Comparison of ENCODE assay signal across 9 cellular contexts in the genomic region with DNA sequence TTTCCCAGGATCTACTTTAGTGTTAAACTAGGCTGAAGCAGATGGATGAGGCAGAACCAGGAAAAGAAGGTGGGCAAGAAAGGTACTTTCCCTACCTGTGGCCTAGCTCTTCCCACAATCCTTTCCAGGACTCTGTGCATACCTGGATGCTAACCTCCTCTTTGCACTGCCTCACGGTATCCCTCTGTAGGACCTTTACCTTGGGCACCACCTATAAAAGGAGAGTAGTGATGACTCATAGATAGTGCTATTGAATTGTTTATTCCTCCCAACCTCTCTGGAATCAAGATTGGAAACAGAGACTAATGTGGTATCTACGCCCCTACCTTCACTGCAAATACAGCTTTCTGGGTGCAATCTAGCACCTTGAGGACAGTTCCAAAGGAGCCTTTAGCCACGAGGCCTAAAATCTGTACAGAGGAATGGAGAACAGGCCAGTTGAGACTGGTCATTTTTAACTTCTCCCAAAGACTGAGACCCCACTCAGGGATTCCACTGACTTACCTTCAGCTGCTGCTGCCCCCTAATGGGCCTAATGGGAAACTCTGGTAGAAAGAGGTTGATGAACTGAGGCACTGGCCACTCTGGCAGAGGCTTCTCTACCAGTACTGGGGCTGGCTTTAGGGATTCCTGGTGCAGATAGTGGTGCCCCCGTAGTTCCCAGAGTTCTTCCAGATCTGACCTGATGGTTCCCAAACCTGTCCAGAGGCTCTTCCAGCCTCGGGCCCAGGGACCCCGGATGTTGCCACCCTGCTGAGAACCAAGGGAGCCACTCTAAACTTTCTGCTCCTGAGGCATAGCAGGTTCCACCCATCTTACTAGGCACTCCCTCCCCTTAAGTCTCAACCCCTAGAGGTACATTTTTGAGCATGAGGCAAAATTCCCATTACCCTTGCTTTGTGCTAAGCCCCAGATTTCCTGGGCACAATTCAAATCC. TPM values are rescaled to one million over a fixed set of nuclear protein-coding genes. Genes with fewer than 3 reads are reported as not detected.
DNase-seq lines count a peak whose midpoint lies in the region; ATAC-seq, FAIRE-seq and TF ChIP-seq lines count a peak whose summit lies in the region.
"Had no signal": no experiment of that assay in that cellular context is flagged by ENCODE, and none has a peak within 500 bp of the region (broad histone marks: within the 10 kb centered on the region; RNA-seq: fewer than 3 reads in every experiment).

No MANE protein-coding gene starts in this region.

- H4K20me1 ChIP-seq in H1 (replicated peaks in 1 of 2; ENCODE audit: control insufficient read depth in 1 of 2, insufficient read depth in 2 of 2, low read length in 2 of 2) = peaks cover 2% of the 10 kb centered on the region in 2 experiments

- H2BK5ac ChIP-seq in H1 (ENCODE audit: low read depth, low read length) = no peak overlapping the region

- no peaks in the 10 kb centered on the region for H3K79me1 ChIP-seq in H1 (ENCODE audit: low read depth, low read length)

- H3K23me2 ChIP-seq in H1 (ENCODE audit: low read depth, low read length) = no peaks in the 10 kb centered on the region

- H3K4me1 ChIP-seq in H1 (replicated peaks in 1 of 4; ENCODE audit: control insufficient read depth in 3 of 4, insufficient read depth in 4 of 4, low read length in 3 of 4) = no peaks in the 10 kb centered on the region
- H3K4me1 ChIP-seq: SJSA1 had no signal

- TF ChIP-seq EP300 in H1 (IDR thresholded peaks at IDR 0.05; ENCODE audit: borderline replicate concordance in 1 of 2, low read depth in 2 of 2, low read length in 2 of 2) = no peak

- no peak overlapping the region for H3K27ac ChIP-seq in H1 (ENCODE audit: low read depth, low read length)
- H3K27ac ChIP-seq: SJSA1 had no signal

- peak; percentile 53 to 65 for TF ChIP-seq RAD21 in H1 (IDR thresholded peaks at IDR 0.05 in 1 of 2, conservative IDR thresholded peaks at IDR 0.05 in 1 of 2; ENCODE audit: low read depth in 2 of 2, low read length in 2 of 2)

- H3K9me3 ChIP-seq in H1 (ENCODE audit: insufficient read depth in 2 of 2, low read depth in 1 of 2, low read length in 1 of 2) = no peaks in the 10 kb centered on the region
- H3K9me3 ChIP-seq: SJSA1 had no signal

- no peak overlapping the region for H3K18ac ChIP-seq in H1 (ENCODE audit: extremely low read depth, low read length)

- no peak overlapping the region for H3K56ac ChIP-seq in H1 (replicated peaks; ENCODE audit: insufficient read length, low read depth, low read length)

- CTCF ChIA-PET in H1 (lab: Charles Lee; ENCODE audit: partially characterized antibody) = interaction anchor here (0.6 to 6.0 kb wide), 28 partner anchors 9 to 164 kb away, joined by 3 to 45 read pairs (median 4); partner anchors contain the start of genes PIGS and SPAG5

- H2AK5ac ChIP-seq in H1 (ENCODE audit: low read depth, low read length) = no peak overlapping the region

- H3K4me3 ChIP-seq in H1 (ENCODE audit: extremely low read depth in 1 of 4, insufficient read depth in 2 of 4, low read depth in 3 of 4, low read length in 4 of 4) = no peak overlapping the region
- H3K4me3 ChIP-seq: SJSA1 had no signal

- ATAC-seq in HG03565 (IDR thresholded peaks at IDR 0.05; ENCODE audit: unreplicated experiment) = no peak

- H2BK20ac ChIP-seq in H1 (ENCODE audit: low read length) = no peak overlapping the region

- no peaks in the 10 kb centered on the region for H3K79me2 ChIP-seq in H1 (ENCODE audit: control insufficient read depth in 1 of 2, insufficient read depth in 2 of 2, low read length in 2 of 2)

- no peak overlapping the region for H3K23ac ChIP-seq in H1 (ENCODE audit: insufficient read length)

- H3K27me3 ChIP-seq in H1 (replicated peaks in 1 of 4; ENCODE audit: control insufficient read depth in 3 of 4, extremely low read depth in 1 of 4, insufficient read depth in 3 of 4, low read length in 3 of 4) = no peaks in the 10 kb centered on the region
- H3K27me3 ChIP-seq: SJSA1 had no signal

- no peak overlapping the region for H2AFZ ChIP-seq in H1 (ENCODE audit: low read length)

- POLR2A ChIA-PET in H1 (lab: Charles Lee; ENCODE audit: partially characterized antibody) = interaction anchor here (0.6 to 14.8 kb wide), 20 partner anchors 8 to 93 kb away, joined by 3 to 163 read pairs (median 5); partner anchors contain the start of genes ALDOC, PIGS, SDF2 and SPAG5

- H3K4ac ChIP-seq in H1 (replicated peaks; ENCODE audit: insufficient read length, low read depth, low read length) = no peak overlapping the region

- peak; percentile 60 to 77 (median 64) for TF ChIP-seq CTCF in H1 (IDR thresholded peaks at IDR 0.05; ENCODE audit: control extremely low read depth in 1 of 3, insufficient read depth in 1 of 3, low read depth in 1 of 3, low read length in 3 of 3)

- DNase-seq in COLO829 (ENCODE audit: low spot score) (peak; percentile 24), HTR-8/SVneo (ENCODE audit: insufficient read length, low spot score) (peak; percentile 53), H1 (ENCODE audit: low read depth in 1 of 2, low spot score in 2 of 2) (peak in 1 of 2 experiments; percentile 71), midbrain (lab: John Stamatoyannopoulos, UW) (peak; percentile 47), dedifferentiated amniotic fluid mesenchymal stem cell (ENCODE audit: extremely low spot score) (no peak), NCI-H2107 treated with DMSO at 0.1 percent for 48 hours (lab: John Stamatoyannopoulos, UW; ENCODE audit: unreplicated experiment) (no peak)
- DNase-seq in activated CD4-positive, alpha-beta T cell treated with anti-CD3 and anti-CD28 coated beads, Interleukin-2, amount 50 U/mL, for 1 hour = peak; percentile 32

- FAIRE-seq in HTR-8/SVneo (lab: Jason Lieb, UNC) (no peak), H1 (lab: Jason Lieb, UNC) (no peak)

- no peak overlapping the region for H4K91ac ChIP-seq in H1 (replicated peaks; ENCODE audit: insufficient read length, low read length)

- H3K14ac ChIP-seq in H1 (ENCODE audit: insufficient read length) = no peak overlapping the region

- H2BK15ac ChIP-seq in H1 (ENCODE audit: low read length) = no peak overlapping the region

- no peak overlapping the region for H4K5ac ChIP-seq in H1 (ENCODE audit: insufficient read length, low read depth, low read length)

- no peak; a peak in 1 of 3 replicates for TF ChIP-seq POLR2A in H1 (IDR thresholded peaks at IDR 0.05; ENCODE audit: control extremely low read depth in 1 of 2, low read depth in 2 of 2, low read length in 2 of 2)

- H3K9ac ChIP-seq in H1 (replicated peaks in 1 of 4; ENCODE audit: extremely low read depth in 1 of 4, low read depth in 3 of 4, low read length in 3 of 4) = no peak overlapping the region

- H3K4me2 ChIP-seq in H1 (ENCODE audit: insufficient read depth in 1 of 2, low read depth in 2 of 2, low read length in 2 of 2) = no peak overlapping the region

- no peak overlapping the region for H2BK120ac ChIP-seq in H1 (replicated peaks; ENCODE audit: low read depth, low read length)

- H3K36me3 ChIP-seq in H1 (ENCODE audit: control insufficient read depth in 2 of 4, insufficient read depth in 4 of 4, low read length in 3 of 4) = peaks cover 37 to 70% (median 59%) of the 10 kb centered on the region in 4 experiments

- no peak overlapping the region for H4K8ac ChIP-seq in H1 (ENCODE audit: extremely low read depth, insufficient read depth, low read length)

- no peak overlapping the region for H2BK12ac ChIP-seq in H1 (ENCODE audit: low read depth, low read length)

- 91% methylated on average over 6 of the region's 6 CpGs; no CpG with 5 or more reads in 1 of the 2 experiments for WGBS in H1 (ENCODE audit: extremely low coverage in 1 of 2, insufficient coverage in 1 of 2, insufficient read length in 1 of 2, insufficient replicate concordance in 2 of 2, low coverage in 1 of 2, low lambda C conversion rate in 2 of 2, missing lambda C conversion rate in 1 of 2), 2 experiments

RNA-seq across cellular contexts. Expression of gene RSKR, which starts 0.8 kb away (rescaled TPM):
- total RNA-seq in H1 (2021; fragmentation: NEBNext Ultra II Directional; extraction: Animal tissue kit (Norgen Biotek cat#: 25700)) = 21.1 and 24.1 TPM in 2 replicates
- 26.9 and 28.5 TPM in 2 replicates for polyA plus RNA-seq in H1 (2011; rRNA removed)
- 31.6 TPM for polyA plus RNA-seq in H1 (2011; cell fraction: cytosol; rRNA removed)
- polyA plus RNA-seq in H1 (2011; cell fraction: nucleus; rRNA removed) = 113 TPM
- 18.2 to 29.4 TPM (median 27.1 TPM) in 4 replicates for polyA plus RNA-seq in H1 (2012, experiment 1 of 2)
- polyA plus RNA-seq in H1 (2012, experiment 2 of 2) = 5.9 TPM
- polyA plus RNA-seq in H1 (2013, experiment 1 of 2) = 13.8 TPM
- 12.0 TPM for polyA plus RNA-seq in H1 (2013, experiment 2 of 2)
- 44.9 and 49.5 TPM in 2 replicates for polyA minus RNA-seq in H1 (2011; rRNA and poly(A)+ RNA removed)
- 15.3 TPM for polyA minus RNA-seq in H1 (2011; cell fraction: cytosol; rRNA and poly(A)+ RNA removed)
- polyA minus RNA-seq in H1 (2011; cell fraction: nucleus; rRNA and poly(A)+ RNA removed) = 50.1 TPM

RNA-seq across cellular contexts. Expression of gene SPAG5, which starts 14.4 kb away (rescaled TPM):
- total RNA-seq in H1 (2021; fragmentation: NEBNext Ultra II Directional; extraction: Animal tissue kit (Norgen Biotek cat#: 25700)) = 115 and 129 TPM in 2 replicates
- 51.7 and 57.1 TPM in 2 replicates for polyA plus RNA-seq in H1 (2011; rRNA removed)
- polyA plus RNA-seq in H1 (2011; cell fraction: cytosol; rRNA removed) = 97.1 TPM
- polyA plus RNA-seq in H1 (2011; cell fraction: nucleus; rRNA removed) = 268 TPM
- polyA plus RNA-seq in H1 (2012, experiment 1 of 2) = 89.7 to 103 TPM (median 99.9 TPM) in 4 replicates
- 15.4 TPM for polyA plus RNA-seq in H1 (2012, experiment 2 of 2)
- 84.1 TPM for polyA plus RNA-seq in H1 (2013, experiment 1 of 2)
- 79.4 TPM for polyA plus RNA-seq in H1 (2013, experiment 2 of 2)
- polyA minus RNA-seq in H1 (2011; rRNA and poly(A)+ RNA removed) = 119 and 123 TPM in 2 replicates
- 80.6 TPM for polyA minus RNA-seq in H1 (2011; cell fraction: cytosol; rRNA and poly(A)+ RNA removed)
- 169 TPM for polyA minus RNA-seq in H1 (2011; cell fraction: nucleus; rRNA and poly(A)+ RNA removed)

RNA-seq across cellular contexts. Expression of gene BLTP2, which starts 31.8 kb away (rescaled TPM):
- 123 and 140 TPM in 2 replicates for total RNA-seq in H1 (2021; fragmentation: NEBNext Ultra II Directional; extraction: Animal tissue kit (Norgen Biotek cat#: 25700))
- 80.9 and 94.9 TPM in 2 replicates for polyA plus RNA-seq in H1 (2011; rRNA removed)
- polyA plus RNA-seq in H1 (2011; cell fraction: cytosol; rRNA removed) = 60.9 TPM
- polyA plus RNA-seq in H1 (2011; cell fraction: nucleus; rRNA removed) = 238 TPM
- polyA plus RNA-seq in H1 (2012, experiment 1 of 2) = 58.2 to 70.9 TPM (median 65.2 TPM) in 4 replicates
- 22.0 TPM for polyA plus RNA-seq in H1 (2012, experiment 2 of 2)
- polyA plus RNA-seq in H1 (2013, experiment 1 of 2) = 80.0 TPM
- 84.5 TPM for polyA plus RNA-seq in H1 (2013, experiment 2 of 2)
- polyA minus RNA-seq in H1 (2011; rRNA and poly(A)+ RNA removed) = 505 and 614 TPM in 2 replicates
- polyA minus RNA-seq in H1 (2011; cell fraction: cytosol; rRNA and poly(A)+ RNA removed) = 114 TPM
- 209 TPM for polyA minus RNA-seq in H1 (2011; cell fraction: nucleus; rRNA and poly(A)+ RNA removed)

RNA-seq across cellular contexts. Expression of gene ALDOC, which starts 36.5 kb away (rescaled TPM):
- 51.3 and 51.6 TPM in 2 replicates for total RNA-seq in H1 (2021; fragmentation: NEBNext Ultra II Directional; extraction: Animal tissue kit (Norgen Biotek cat#: 25700))
- 103 and 134 TPM in 2 replicates for polyA plus RNA-seq in H1 (2011; rRNA removed)
- 131 TPM for polyA plus RNA-seq in H1 (2011; cell fraction: cytosol; rRNA removed)
- polyA plus RNA-seq in H1 (2011; cell fraction: nucleus; rRNA removed) = 120 TPM
- 55.8 to 73.5 TPM (median 69.2 TPM) in 4 replicates for polyA plus RNA-seq in H1 (2012, experiment 1 of 2)
- polyA plus RNA-seq in H1 (2012, experiment 2 of 2) = 66.2 TPM
- polyA plus RNA-seq in H1 (2013, experiment 1 of 2) = 50.1 TPM
- 49.8 TPM for polyA plus RNA-seq in H1 (2013, experiment 2 of 2)
- 83.4 and 107 TPM in 2 replicates for polyA minus RNA-seq in H1 (2011; rRNA and poly(A)+ RNA removed)
- 36.0 TPM for polyA minus RNA-seq in H1 (2011; cell fraction: cytosol; rRNA and poly(A)+ RNA removed)
- 26.0 TPM for polyA minus RNA-seq in H1 (2011; cell fraction: nucleus; rRNA and poly(A)+ RNA removed)

RNA-seq across cellular contexts. Expression of gene PIGS, which starts 41.9 kb away (rescaled TPM):
- 47.4 and 50.6 TPM in 2 replicates for total RNA-seq in H1 (2021; fragmentation: NEBNext Ultra II Directional; extraction: Animal tissue kit (Norgen Biotek cat#: 25700))
- 44.3 and 72.7 TPM in 2 replicates for polyA plus RNA-seq in H1 (2011; rRNA removed)
- 42.1 TPM for polyA plus RNA-seq in H1 (2011; cell fraction: cytosol; rRNA removed)
- 66.7 TPM for polyA plus RNA-seq in H1 (2011; cell fraction: nucleus; rRNA removed)
- 38.9 to 53.7 TPM (median 47.7 TPM) in 4 replicates for polyA plus RNA-seq in H1 (2012, experiment 1 of 2)
- 33.2 TPM for polyA plus RNA-seq in H1 (2012, experiment 2 of 2)
- polyA plus RNA-seq in H1 (2013, experiment 1 of 2) = 61.1 TPM
- polyA plus RNA-seq in H1 (2013, experiment 2 of 2) = 64.0 TPM
- 49.1 and 52.3 TPM in 2 replicates for polyA minus RNA-seq in H1 (2011; rRNA and poly(A)+ RNA removed)
- polyA minus RNA-seq in H1 (2011; cell fraction: cytosol; rRNA and poly(A)+ RNA removed) = 24.9 TPM
- polyA minus RNA-seq in H1 (2011; cell fraction: nucleus; rRNA and poly(A)+ RNA removed) = 32.8 TPM

Comparison
In these comparisons a context has a peak if more than half of its experiments do, and no peak if none do; other contexts are left out.
1. DNase-seq: peak in COLO829 (single experiment), HTR-8/SVneo (single experiment), activated CD4-positive, alpha-beta T cell treated with anti-CD3 and anti-CD28 coated beads, Interleukin-2, amount 50 U/mL, for 1 hour (single experiment) and midbrain (single experiment); none in dedifferentiated amniotic fluid mesenchymal stem cell (single experiment) and NCI-H2107 treated with DMSO at 0.1 percent for 48 hours (single experiment).